ENCODE assay signal across 10 cellular contexts in genomic region chr10:82969405-82969804, GRCh38.
DNase-seq lines count a peak whose midpoint lies in the region; ATAC-seq and TF ChIP-seq lines count a peak whose summit lies in the region.
"Had no signal": no experiment of that assay in that cellular context is flagged by ENCODE, and none has a peak within 500 bp of the region (broad histone marks: within the 10 kb centered on the region; RNA-seq: fewer than 3 reads in every experiment).

No MANE protein-coding gene starts in this region.

- whole genome bisulfite sequencing in stomach, 5 donors = 16 to 43% (median 24%) methylated on average over 1 of the region's 1 CpG

- TF ChIP-seq CTCF in AG10803 (conservative IDR thresholded peaks at IDR 0.05; ENCODE audit: low read length) (peak; percentile 48), VCaP (conservative IDR thresholded peaks at IDR 0.05) (peak; percentile 62), kidney epithelial cell (IDR thresholded peaks at IDR 0.05; ENCODE audit: insufficient read depth, low read length, poor library complexity, severe bottlenecking) (peak; percentile 22), stomach (IDR thresholded peaks at IDR 0.05) (peak in 3 of 7 experiments; percentile 28 to 55 (median 52))

- ATAC-seq in GM18511 (IDR thresholded peaks at IDR 0.05; ENCODE audit: unreplicated experiment) = no peak
- ATAC-seq: activated CD4-positive, alpha-beta T cell treated with anti-CD3 and anti-CD28 coated beads for 36 hours had no signal

- peak; percentile 32 for DNase-seq in AG10803 (ENCODE audit: low read depth)
- peak; percentile 25 for DNase-seq in H4 (ENCODE audit: low spot score)
- DNase-seq in kidney epithelial cell (ENCODE audit: low read depth) = no peak
- DNase-seq in NCI-H2107 treated with DMSO at 0.1 percent for 48 hours (lab: John Stamatoyannopoulos, UW; ENCODE audit: unreplicated experiment) = no peak
- no peak for DNase-seq in stomach
- DNase-seq in stimulated activated CD4-positive, alpha-beta T cell treated with anti-CD3 and anti-CD28 coated beads, Interleukin-4, amount 100 ng/mL, for 4 hours = no peak
- DNase-seq: activated CD4-positive, alpha-beta T cell treated with anti-CD3 and anti-CD28 coated beads for 36 hours; NCI-H2107 had no signal

- intact Hi-C loops in stomach (cut with DNase I; ENCODE audit: low total_unique reads) = no loop called here

- H3K36me3 ChIP-seq in kidney epithelial cell (ENCODE audit: control insufficient read depth, insufficient read depth, low read length) (no peaks in the 10 kb centered on the region), stomach (no peaks in the 10 kb centered on the region)

- no peaks in the 10 kb centered on the region for H3K9me3 ChIP-seq in stomach

- H3K27me3 ChIP-seq in kidney epithelial cell (ENCODE audit: control insufficient read depth, insufficient read depth, low read length) (no peaks in the 10 kb centered on the region), stomach (no peaks in the 10 kb centered on the region)

- no peak for TF ChIP-seq POLR2A in stomach (IDR thresholded peaks at IDR 0.05)

- no peaks in the 10 kb centered on the region for H3K4me1 ChIP-seq in stomach

- no peak overlapping the region for H3K4me3 ChIP-seq in AG10803 (ENCODE audit: low read length)
- no peak overlapping the region for H3K4me3 ChIP-seq in kidney epithelial cell (ENCODE audit: low read depth, low read length)
- no peak overlapping the region for H3K4me3 ChIP-seq in stomach

- H3K27ac ChIP-seq in VCaP = no peak overlapping the region
- H3K27ac ChIP-seq in stomach = no peak overlapping the region

- TF ChIP-seq EP300 in stomach (IDR thresholded peaks at IDR 0.05) = no peak

Comparison
In these comparisons a context has a peak if more than half of its experiments do, and no peak if none do; other contexts are left out.
1. DNase-seq: peak in AG10803 (single experiment) and H4 (single experiment); none in kidney epithelial cell (single experiment), NCI-H2107 treated with DMSO at 0.1 percent for 48 hours (single experiment), stomach (single experiment) and stimulated activated CD4-positive, alpha-beta T cell treated with anti-CD3 and anti-CD28 coated beads, Interleukin-4, amount 100 ng/mL, for 4 hours (0 of 2).